Comparison of ENCODE assay signal across 19 cellular contexts in genomic region chr1:22078133-22078532, GRCh38. TPM values are rescaled to one million over a fixed set of nuclear protein-coding genes. Genes with fewer than 3 reads are reported as not detected.
DNase-seq lines count a peak whose midpoint lies in the region; ATAC-seq and TF ChIP-seq lines count a peak whose summit lies in the region.
"Had no signal": no experiment of that assay in that cellular context is flagged by ENCODE, and none has a peak within 500 bp of the region (broad histone marks: within the 10 kb centered on the region; RNA-seq: fewer than 3 reads in every experiment).

No MANE protein-coding gene starts in this region.

- WGBS in mesodermal cell (ENCODE audit: insufficient coverage in 2 of 2), 2 experiments: no CpG with 5 or more reads among the region's 2 CpGs

- no peak for ATAC-seq in left cardiac atrium
- ATAC-seq: right lobe of liver had no signal

- H3K27ac Mint-ChIP-seq in activated naive CD8-positive, alpha-beta T cell: peak overlapping the region; percentile 80
- H3K27ac Mint-ChIP-seq in type B pancreatic cell: peak overlapping the region; percentile 31

- no peaks in the 10 kb centered on the region for H3K27me3 ChIP-seq in left ventricle myocardium inferior (ENCODE audit: low read depth)
- H3K27me3 ChIP-seq: right lobe of liver had no signal

- H3K27ac ChIP-seq in left ventricle myocardium inferior (replicated peaks) (peak overlapping the region; percentile 4), mesodermal cell (ENCODE audit: low read depth, low read length, severe bottlenecking) (peak overlapping the region; percentile 1)
- H3K27ac ChIP-seq: right lobe of liver, thoracic aorta had no signal

- H3K4me3 ChIP-seq in left ventricle myocardium inferior: no peak overlapping the region
- H3K4me3 ChIP-seq in mesodermal cell (ENCODE audit: extremely low read depth, insufficient read depth, low read length, poor library complexity, severe bottlenecking): no peak overlapping the region
- H3K4me3 ChIP-seq: GM12878, lung, right lobe of liver, thoracic aorta had no signal

- H3K4me1 Mint-ChIP-seq in activated naive CD8-positive, alpha-beta T cell (ENCODE audit: low read depth): peaks cover 86% of the 10 kb centered on the region
- H3K4me1 Mint-ChIP-seq in type B pancreatic cell (ENCODE audit: unreplicated experiment): peaks cover 40% of the 10 kb centered on the region

- H3K4me1 ChIP-seq in left ventricle myocardium inferior: peaks cover 95% of the 10 kb centered on the region
- peaks cover 9% of the 10 kb centered on the region for H3K4me1 ChIP-seq in mesodermal cell (ENCODE audit: control insufficient read depth, insufficient read depth, low read length, poor library complexity, severe bottlenecking)

- peak overlapping the region; percentile 35 for H3K4me3 Mint-ChIP-seq in activated naive CD8-positive, alpha-beta T cell
- no peak overlapping the region for H3K4me3 Mint-ChIP-seq in type B pancreatic cell

- DNase-seq in left ventricle myocardium inferior (no peak), left cardiac atrium (no peak), type B pancreatic cell (ENCODE audit: extremely low spot score, unreplicated experiment) (no peak), NCI-H524 treated with DMSO at 0.1 percent for 48 hours (lab: John Stamatoyannopoulos, UW) (no peak), T1000 (lab: John Stamatoyannopoulos, UW) (no peak), NCI-H1436 (lab: John Stamatoyannopoulos, UW) (no peak)
- DNase-seq: activated CD4-positive, alpha-beta T cell treated with anti-CD3 and anti-CD28 coated beads for 1 hour; activated T-cell treated with anti-CD3 and anti-CD28 coated beads, Interleukin-2, amount 50 U/mL, for 48 hours; aorta; H7; NCI-H1694; NCI-H446 treated with DMSO at 0.1 percent for 48 hours; right lobe of liver; stimulated activated CD4-positive, alpha-beta T cell treated with anti-CD3 and anti-CD28 coated beads, Interleukin-2, amount 100 ng/mL, for 48 hours had no signal

- H3K36me3 ChIP-seq in left ventricle myocardium inferior: peaks cover 42% of the 10 kb centered on the region
- H3K36me3 ChIP-seq in mesodermal cell (ENCODE audit: control insufficient read depth, insufficient read depth, low read length): peaks cover 77% of the 10 kb centered on the region

- intact Hi-C loops in left ventricle myocardium inferior (cut with micrococcal nuclease) (no loop called here), left cardiac atrium (cut with DNase I) (no loop called here)

- H3K27me3 Mint-ChIP-seq in activated naive CD8-positive, alpha-beta T cell: no peaks in the 10 kb centered on the region
- H3K27me3 Mint-ChIP-seq in type B pancreatic cell: no peaks in the 10 kb centered on the region

- H3K36me3 Mint-ChIP-seq in activated naive CD8-positive, alpha-beta T cell: peaks cover 9% of the 10 kb centered on the region
- peaks cover 36% of the 10 kb centered on the region for H3K36me3 Mint-ChIP-seq in type B pancreatic cell

- TF ChIP-seq CTCF in left ventricle myocardium inferior (IDR thresholded peaks at IDR 0.05; ENCODE audit: borderline replicate concordance): no peak
- no peak for TF ChIP-seq CTCF in type B pancreatic cell (conservative IDR thresholded peaks at IDR 0.05)

- H3K9me3 Mint-ChIP-seq in activated naive CD8-positive, alpha-beta T cell (ENCODE audit: low read depth): no peaks in the 10 kb centered on the region
- no peaks in the 10 kb centered on the region for H3K9me3 Mint-ChIP-seq in type B pancreatic cell

- no peaks in the 10 kb centered on the region for H3K9me3 ChIP-seq in left ventricle myocardium inferior (replicated peaks)
- H3K9me3 ChIP-seq in mesodermal cell (ENCODE audit: control insufficient read depth, low read length): no peaks in the 10 kb centered on the region
- H3K9me3 ChIP-seq: right lobe of liver, thoracic aorta had no signal

RNA-seq across cellular contexts. Expression of gene CDC42, which starts 25.6 kb away (rescaled TPM):
- total RNA-seq in left ventricle myocardium inferior (126 TPM), left cardiac atrium (100 to 1,000 TPM; 149 to 170 TPM), type B pancreatic cell (ENCODE audit: low replicate concordance) (238 and 301 TPM in 2 replicates)
- 350 TPM for polyA plus RNA-seq in mesodermal cell (2013, experiment 1 of 2)
- polyA plus RNA-seq in mesodermal cell (2013, experiment 2 of 2): 335 TPM
